ENCODE assay signal across 8 cellular contexts in the genomic region with DNA sequence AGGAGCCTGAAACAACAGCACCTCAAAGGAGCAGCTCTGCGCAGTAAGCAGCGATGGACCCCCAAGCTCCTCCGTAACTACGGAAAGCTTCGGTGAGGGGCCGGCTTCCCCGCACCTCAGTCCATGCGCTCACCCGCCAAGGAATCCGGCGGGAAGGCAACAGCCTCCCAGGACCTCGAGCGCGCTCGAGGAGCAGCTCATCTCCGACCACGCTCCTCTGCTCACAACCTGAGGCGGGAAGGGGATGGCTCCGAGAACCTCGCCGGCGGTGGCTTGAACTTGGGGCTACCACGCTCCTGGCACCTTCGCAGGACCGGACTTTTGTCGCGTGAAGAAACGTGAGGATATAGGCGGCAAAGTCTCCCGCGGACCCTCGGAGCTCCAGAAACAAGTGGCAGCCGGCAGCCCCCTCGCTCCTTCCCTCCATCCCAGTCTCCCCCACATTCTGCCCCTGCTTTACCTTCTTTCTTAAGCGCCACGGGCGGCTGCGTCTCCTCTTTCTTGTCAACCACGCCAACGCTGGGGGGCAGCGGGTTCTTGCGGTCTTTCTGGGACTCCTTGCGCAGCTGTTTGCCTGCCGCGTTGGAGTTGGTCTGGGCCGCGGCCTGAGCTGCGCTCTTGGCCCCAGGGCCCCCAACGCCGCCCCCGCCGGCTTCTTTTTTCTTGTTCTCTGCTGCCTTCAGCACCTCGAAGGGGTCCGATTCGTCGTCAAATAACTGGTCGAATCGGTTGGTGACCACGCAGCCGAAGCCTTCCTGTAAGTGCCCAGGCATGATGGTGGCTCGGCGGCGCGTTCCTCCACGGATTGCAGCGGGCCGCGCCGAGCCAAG. TPM values are rescaled to one million over a fixed set of nuclear protein-coding genes. Genes with fewer than 3 reads are reported as not detected.
DNase-seq lines count a peak whose midpoint lies in the region; ATAC-seq and TF ChIP-seq lines count a peak whose summit lies in the region.

No MANE protein-coding gene starts in this region.

- H3K9me3 ChIP-seq in AG04450 (ENCODE audit: control insufficient read depth, insufficient read depth, low read length) (no peaks in the 10 kb centered on the region; the same call in 1 of the 2 replicates), mucosa of descending colon (no peaks in the 10 kb centered on the region)

- TF ChIP-seq CTCF in AG04450 (IDR thresholded peaks at IDR 0.05; ENCODE audit: low read depth, low read length) (no peak), mucosa of descending colon (IDR thresholded peaks at IDR 0.05) (no peak)

- H3K4me3 Mint-ChIP-seq in effector memory CD8-positive, alpha-beta T cell = peak overlapping the region; percentile 92 to 96
- H3K4me3 Mint-ChIP-seq in stimulated activated memory B cell treated with anti-CD40 and anti-IgM and Interleukin-4, amounts not matched to agents 10 μg/mL and 1 μg/mL and 100 μg/mL, for 72 hours = peak overlapping the region; percentile 87

- POLR2A ChIA-PET in AG04450 (lab: Yijun Ruan, JAX) = interaction anchor here (0.9 to 1.3 kb wide), 5 partner anchors 9 to 255 kb away, joined by 3 to 10 read pairs (median 4); a partner anchor contains a TSS

- H3K4me3 ChIP-seq in AG04450 (ENCODE audit: low read depth, low read length) (peak overlapping the region; percentile 85), mucosa of descending colon (peak overlapping the region; percentile 90)

- H3K4me1 ChIP-seq in mucosa of descending colon (ENCODE audit: low read depth) = peaks cover 25% of the 10 kb centered on the region

- no peaks in the 10 kb centered on the region for H3K27me3 Mint-ChIP-seq in effector memory CD8-positive, alpha-beta T cell
- no peaks in the 10 kb centered on the region for H3K27me3 Mint-ChIP-seq in stimulated activated memory B cell treated with anti-CD40 and anti-IgM and Interleukin-4, amounts not matched to agents 10 μg/mL and 1 μg/mL and 100 μg/mL, for 72 hours

- H3K27me3 ChIP-seq in AG04450 (ENCODE audit: control insufficient read depth, insufficient read depth, low read length) = no peaks in the 10 kb centered on the region

- H3K27ac Mint-ChIP-seq in effector memory CD8-positive, alpha-beta T cell = peak overlapping the region; percentile 93 to 97
- peak overlapping the region; percentile 96 for H3K27ac Mint-ChIP-seq in stimulated activated memory B cell treated with anti-CD40 and anti-IgM and Interleukin-4, amounts not matched to agents 10 μg/mL and 1 μg/mL and 100 μg/mL, for 72 hours

- peaks cover 54% of the 10 kb centered on the region for H3K36me3 Mint-ChIP-seq in effector memory CD8-positive, alpha-beta T cell (ENCODE audit: insufficient read depth)
- H3K36me3 Mint-ChIP-seq in stimulated activated memory B cell treated with anti-CD40 and anti-IgM and Interleukin-4, amounts not matched to agents 10 μg/mL and 1 μg/mL and 100 μg/mL, for 72 hours = peaks cover 35% of the 10 kb centered on the region

- DNase-seq in AG04450 (ENCODE audit: low read depth, low spot score) (no peak), mucosa of descending colon (peak in 2 of 3 donors; percentile 38 to 68), DMS114 treated with DMSO at 0.1 percent for 48 hours (lab: John Stamatoyannopoulos, UW; ENCODE audit: unreplicated experiment) (no peak)
- peak; percentile 49 for DNase-seq in activated CD4-positive, alpha-beta T cell treated with anti-CD3 and anti-CD28 coated beads for 48 hours
- peak in 2 of 3 experiments; percentile 12 to 27 for DNase-seq in effector memory CD8-positive, alpha-beta T cell

- peaks cover 45 to 48% of the 10 kb centered on the region in 2 donors for H3K4me1 Mint-ChIP-seq in effector memory CD8-positive, alpha-beta T cell (ENCODE audit: low read depth in 2 of 2)
- peaks cover 63% of the 10 kb centered on the region for H3K4me1 Mint-ChIP-seq in stimulated activated memory B cell treated with anti-CD40 and anti-IgM and Interleukin-4, amounts not matched to agents 10 μg/mL and 1 μg/mL and 100 μg/mL, for 72 hours

- CTCF ChIA-PET in AG04450 (lab: Charles Lee) = interaction anchor here (1.1 to 1.2 kb wide), 4 partner anchors 32 to 216 kb away, joined by 3 to 4 read pairs (median 4); no protein-coding TSS in a partner anchor

- ATAC-seq in GM19351 (IDR thresholded peaks at IDR 0.05; ENCODE audit: unreplicated experiment) (peak; percentile 1), HG03520 (IDR thresholded peaks at IDR 0.05; ENCODE audit: unreplicated experiment) (peak; percentile 1), mucosa of descending colon (peak; percentile 3)
- ATAC-seq in effector memory CD8-positive, alpha-beta T cell (replicated peaks) = peak; percentile 3
- peak; percentile 28 for ATAC-seq in stimulated activated memory B cell treated with anti-CD40 and anti-IgM and Interleukin-4, amounts not matched to agents 10 μg/mL and 1 μg/mL and 100 μg/mL, for 72 hours

- no peaks in the 10 kb centered on the region for H3K36me3 ChIP-seq in mucosa of descending colon (ENCODE audit: low read depth)

- intact Hi-C loops in mucosa of descending colon (cut with DNase I, micrococcal nuclease) = no loop called here

- H3K27ac ChIP-seq in AG04450 (ENCODE audit: low read depth, low read length) = no peak overlapping the region

- no peaks in the 10 kb centered on the region for H3K9me3 Mint-ChIP-seq in effector memory CD8-positive, alpha-beta T cell
- H3K9me3 Mint-ChIP-seq in stimulated activated memory B cell treated with anti-CD40 and anti-IgM and Interleukin-4, amounts not matched to agents 10 μg/mL and 1 μg/mL and 100 μg/mL, for 72 hours = no peaks in the 10 kb centered on the region

RNA-seq across cellular contexts. Expression of a gene that starts 0.5 kb away (rescaled TPM):
- polyA plus RNA-seq in AG04450 (2011; rRNA removed) = 180 and 273 TPM in 2 replicates
- polyA minus RNA-seq in AG04450 (2011; rRNA and poly(A)+ RNA removed) = 122 and 135 TPM in 2 replicates
- total RNA-seq in mucosa of descending colon = 100 to 1,000 TPM; 134 to 160 (median 155) TPM

Comparison
In these comparisons a context has a peak if more than half of its experiments do, and no peak if none do; other contexts are left out.
1. DNase-seq: peak in activated CD4-positive, alpha-beta T cell treated with anti-CD3 and anti-CD28 coated beads for 48 hours (single experiment), effector memory CD8-positive, alpha-beta T cell (2 of 3) and mucosa of descending colon (2 of 3); none in AG04450 (single experiment) and DMS114 treated with DMSO at 0.1 percent for 48 hours (single experiment).
2. Peak in every context shown above with its lines, with median percentiles within 50 percentile points of each other: ATAC-seq.